In the genomic region with DNA sequence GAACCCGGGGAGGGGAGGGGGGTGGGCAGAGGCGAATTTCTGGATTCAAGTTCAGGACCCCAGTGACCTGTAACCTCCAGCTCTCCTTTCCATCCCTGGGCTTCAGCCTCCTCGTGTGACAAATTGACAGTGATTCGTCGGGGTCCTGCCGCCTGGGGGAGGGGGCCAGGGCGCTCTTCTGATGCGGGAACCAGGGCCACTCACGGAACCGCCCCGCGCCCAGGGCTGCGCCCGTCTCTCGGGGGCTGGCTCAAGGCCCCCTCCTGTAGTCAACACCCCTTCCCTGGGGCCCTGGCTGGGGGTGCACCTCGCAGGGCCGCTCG, we compare ENCODE assay signal across 17 cellular contexts.
DNase-seq lines count a peak whose midpoint lies in the region; ATAC-seq and TF ChIP-seq lines count a peak whose summit lies in the region.
"Had no signal": no experiment of that assay in that cellular context is flagged by ENCODE, and none has a peak within 500 bp of the region (broad histone marks: within the 10 kb centered on the region; RNA-seq: fewer than 3 reads in every experiment).

No MANE protein-coding gene starts in this region.

- H3K27ac ChIP-seq in cardiac muscle cell: no peak overlapping the region
- H3K27ac ChIP-seq in ectodermal cell (ENCODE audit: insufficient read depth, low read depth, low read length, poor library complexity, severe bottlenecking): no peak overlapping the region
- H3K27ac ChIP-seq in urinary bladder (ENCODE audit: low read depth): no peak overlapping the region

- ATAC-seq in Right ventricle myocardium inferior (no peak), GM19351 (IDR thresholded peaks at IDR 0.05; ENCODE audit: unreplicated experiment) (no peak)
- ATAC-seq: T-helper 17 cell had no signal

- no peaks in the 10 kb centered on the region for H3K4me1 ChIP-seq in cardiac muscle cell (ENCODE audit: low read depth)
- H3K4me1 ChIP-seq in ectodermal cell (ENCODE audit: control insufficient read depth, insufficient read depth, low read length): peaks cover 29% of the 10 kb centered on the region
- peaks cover 29% of the 10 kb centered on the region for H3K4me1 ChIP-seq in mucosa of stomach (ENCODE audit: control insufficient read depth, insufficient read depth, low read length)
- H3K4me1 ChIP-seq in urinary bladder (ENCODE audit: insufficient read depth): peaks cover 1% of the 10 kb centered on the region

- DNase-seq in cardiac muscle cell (ENCODE audit: low read depth in 1 of 2, low spot score in 1 of 2) (no peak), Right ventricle myocardium inferior (ENCODE audit: missing footprints) (no peak), NCI-H1694 (lab: John Stamatoyannopoulos, UW) (no peak)
- no peak for DNase-seq in activated CD4-positive, alpha-beta T cell treated with anti-CD3 and anti-CD28 coated beads for 4 hours
- DNase-seq: activated CD4-positive, alpha-beta T cell treated with anti-CD3 and anti-CD28 coated beads for 48 hours; activated naive CD8-positive, alpha-beta T cell treated with anti-CD3 and anti-CD28 coated beads, Interleukin-2, amount 10 ng/mL, durations not matched to agents 7 days and 5 days; activated T-cell treated with anti-CD3 and anti-CD28 coated beads, Interleukin-2, amount 50 U/mL, for 1 hour; CD4-positive, alpha-beta memory T cell; MG63; midbrain; NCI-H2029 treated with DMSO at 0.1 percent for 48 hours; substantia nigra; T-helper 17 cell had no signal

- H3K36me3 ChIP-seq in cardiac muscle cell (no peaks in the 10 kb centered on the region), ectodermal cell (ENCODE audit: control insufficient read depth, insufficient read depth, low read length) (no peaks in the 10 kb centered on the region), mucosa of stomach (ENCODE audit: control insufficient read depth, insufficient read depth, low read length) (no peaks in the 10 kb centered on the region), urinary bladder (ENCODE audit: insufficient read depth) (no peaks in the 10 kb centered on the region)
- H3K36me3 ChIP-seq: MG63 had no signal

- no peaks in the 10 kb centered on the region for H3K9me3 ChIP-seq in cardiac muscle cell (ENCODE audit: low read depth)
- no peaks in the 10 kb centered on the region for H3K9me3 ChIP-seq in ectodermal cell (ENCODE audit: control insufficient read depth, low read length)
- H3K9me3 ChIP-seq in mucosa of stomach (ENCODE audit: control insufficient read depth, low read length): no peaks in the 10 kb centered on the region
- H3K9me3 ChIP-seq: MG63 had no signal

- no peak for TF ChIP-seq CTCF in cardiac muscle cell (IDR thresholded peaks at IDR 0.05; ENCODE audit: low read depth, low read length)

- intact Hi-C loops in Right ventricle myocardium inferior (cut with DNase I): loop anchor here (10.0 kb wide), 1 partner anchor 90 kb away; a partner anchor contains a TSS

- WGBS in ectodermal cell, 2 experiments: 1% methylated on average over 18 of the region's 18 CpGs
- 6% methylated on average over 18 of the region's 18 CpGs for WGBS in urinary bladder

- peak overlapping the region; percentile 27 for H3K4me3 ChIP-seq in cardiac muscle cell
- H3K4me3 ChIP-seq in ectodermal cell (ENCODE audit: insufficient read depth, low read depth, low read length): peak overlapping the region; percentile 26
- H3K4me3 ChIP-seq in mucosa of stomach (ENCODE audit: low read length): peak overlapping the region; percentile 67
- H3K4me3 ChIP-seq in urinary bladder (ENCODE audit: low read depth, low read length): peak overlapping the region; percentile 25
- H3K4me3 ChIP-seq: MG63 had no signal

- H3K27me3 ChIP-seq in cardiac muscle cell (peaks cover 77% of the 10 kb centered on the region), ectodermal cell (ENCODE audit: control insufficient read depth, insufficient read depth, low read length, poor library complexity, severe bottlenecking) (peaks cover 74% of the 10 kb centered on the region), mucosa of stomach (ENCODE audit: control insufficient read depth, insufficient read depth, low read length) (peaks cover 24% of the 10 kb centered on the region)
- H3K27me3 ChIP-seq: MG63 had no signal

- H3K9ac ChIP-seq in mucosa of stomach (ENCODE audit: low read length): peak overlapping the region; percentile 34
